ENCODE assay signal across 8 cellular contexts in genomic region chr19:5987077-5987818, GRCh38. TPM values are rescaled to one million over a fixed set of nuclear protein-coding genes. Genes with fewer than 3 reads are reported as not detected.
A peak's percentile ranks its signal among the peaks of the same experiment; 100 is the strongest.
DNase-seq lines count a peak whose midpoint lies in the region; ATAC-seq and TF ChIP-seq lines count a peak whose summit lies in the region.

No MANE protein-coding gene starts in this region.

- in situ Hi-C loops in GM23248 (cut with MboI): no loop called here

- H3K36me3 ChIP-seq in A673 (ENCODE audit: insufficient read depth, low read length, poor library complexity, severe bottlenecking): no peaks in the 10 kb centered on the region
- H3K36me3 ChIP-seq in GM23248 (ENCODE audit: low read depth): no peaks in the 10 kb centered on the region
- H3K36me3 ChIP-seq in left lung: no peaks in the 10 kb centered on the region

- H4K20me1 ChIP-seq in GM23248 (ENCODE audit: insufficient read depth): no peaks in the 10 kb centered on the region

- intact Hi-C loops in A673 (cut with micrococcal nuclease; ENCODE audit: unreplicated experiment): loop anchor here (2.0 kb wide), 1 partner anchor 36 kb away; no protein-coding TSS in a partner anchor
- intact Hi-C loops in left lung (cut with DNase I): loop anchor here in 1 of 2 donors (2.0 kb wide), 1 partner anchor 36 kb away; no protein-coding TSS in a partner anchor

- H2AFZ ChIP-seq in GM23248: peak overlapping the region; percentile 80

- CTCF ChIA-PET in A673 (lab: Charles Lee): interaction anchor here (0.6 to 1.3 kb wide), 8 partner anchors 19 to 231 kb away, joined by 3 to 13 read pairs (median 5); no protein-coding TSS in a partner anchor

- TF ChIP-seq CTCF in A673 (conservative IDR thresholded peaks at IDR 0.05; ENCODE audit: low read depth, low read length): peak; percentile 97
- TF ChIP-seq CTCF in choroid plexus epithelial cell (conservative IDR thresholded peaks at IDR 0.05; ENCODE audit: low read depth, low read length): peak; percentile 93
- TF ChIP-seq CTCF in left lung (IDR thresholded peaks at IDR 0.05): peak; percentile 89 to 96

- H3K79me2 ChIP-seq in GM23248 (ENCODE audit: insufficient read depth): no peaks in the 10 kb centered on the region

- H3K27me3 ChIP-seq in A673 (replicated peaks; ENCODE audit: insufficient read depth, low read depth, low read length, poor library complexity) (no peaks in the 10 kb centered on the region), GM23248 (replicated peaks; ENCODE audit: insufficient read depth) (no peaks in the 10 kb centered on the region), left lung (no peaks in the 10 kb centered on the region)

- no TSS peak for BruUV-seq in A673 (replicated peaks; lab: Mats Ljungman, UMichigan)

- H3K4me1 ChIP-seq in A673 (ENCODE audit: insufficient read depth, low read length, poor library complexity, severe bottlenecking) (peaks cover 23% of the 10 kb centered on the region), GM23248 (ENCODE audit: insufficient read depth) (peaks cover 21% of the 10 kb centered on the region), left lung (peaks cover 7 to 17% of the 10 kb centered on the region in 2 donors)

- H3F3A ChIP-seq in GM23248 (ENCODE audit: insufficient read depth): peaks cover 4% of the 10 kb centered on the region

- 27 to 29% methylated on average over 17 of the region's 17 CpGs for WGBS in GM23248 (ENCODE audit: low coverage in 1 of 2, low lambda C conversion rate in 2 of 2, missing lambda C conversion rate in 2 of 2), 2 experiments

- H3K27ac ChIP-seq in A673 (ENCODE audit: low read depth, low read length, poor library complexity, severe bottlenecking) (no peak overlapping the region), GM23248 (no peak overlapping the region), left lung (no peak overlapping the region)

- DNase-seq in A673 (ENCODE audit: low spot score): peak; percentile 83
- peak; percentile 82 for DNase-seq in GM23248
- DNase-seq in NCI-H345 (lab: John Stamatoyannopoulos, UW): peak; percentile 91
- DNase-seq in activated CD4-positive, alpha-beta T cell treated with anti-CD3 and anti-CD28 coated beads for 24 hours (ENCODE audit: low read depth in 2 of 2): peak; percentile 65 to 69
- DNase-seq in choroid plexus epithelial cell (ENCODE audit: low read depth): peak; percentile 90
- peak in 1 of 2 donors; percentile 74 for DNase-seq in left lung
- DNase-seq in stimulated activated CD4-positive, alpha-beta T cell treated with anti-CD3 and anti-CD28 coated beads, Interleukin-2, amount 100 ng/mL, for 24 hours: peak; percentile 79 to 81

- peak overlapping the region; percentile 46 for H3K9ac ChIP-seq in GM23248

- POLR2A ChIA-PET in A673 (lab: Charles Lee; ENCODE audit: low non-redundant PET): no interaction called here

- H3K9me3 ChIP-seq in A673 (ENCODE audit: low read depth, low read length, poor library complexity, severe bottlenecking) (no peaks in the 10 kb centered on the region), GM23248 (ENCODE audit: low read depth) (no peaks in the 10 kb centered on the region), left lung (no peaks in the 10 kb centered on the region)

- no peaks in the 10 kb centered on the region for H3K9me2 ChIP-seq in GM23248 (ENCODE audit: insufficient read depth)

- H3K4me2 ChIP-seq in GM23248 (ENCODE audit: unreplicated experiment): peak overlapping the region; percentile 69

- peak; percentile 89 for ATAC-seq in left lung
- no peak for ATAC-seq in HG03520 (IDR thresholded peaks at IDR 0.05; ENCODE audit: unreplicated experiment)

- peak overlapping the region; percentile 34 for H3K4me3 ChIP-seq in A673 (ENCODE audit: low read depth, low read length, poor library complexity, severe bottlenecking)
- peak overlapping the region; percentile 57 for H3K4me3 ChIP-seq in GM23248
- H3K4me3 ChIP-seq in choroid plexus epithelial cell (ENCODE audit: low read depth, low read length): peak overlapping the region; percentile 41
- peak overlapping the region in 1 of 2 donors; percentile 22 for H3K4me3 ChIP-seq in left lung

RNA-seq across cellular contexts. Expression of gene RANBP3, which starts 9.3 kb away (rescaled TPM):
- total RNA-seq in A673 (2021) (126 and 130 TPM in 2 replicates), left lung (10 to 100 TPM; 64.6 to 69.0 TPM)
- total RNA-seq in GM23248 (2014; rRNA removed; shearing (Covaris generic)): 41.8 and 53.5 TPM in 2 replicates
- 50.0 and 51.7 TPM in 2 replicates for polyA plus RNA-seq in GM23248 (2016; fragmentation: Nextera tagmentation; extraction: Ambion mirVana)
